In the genomic region with DNA sequence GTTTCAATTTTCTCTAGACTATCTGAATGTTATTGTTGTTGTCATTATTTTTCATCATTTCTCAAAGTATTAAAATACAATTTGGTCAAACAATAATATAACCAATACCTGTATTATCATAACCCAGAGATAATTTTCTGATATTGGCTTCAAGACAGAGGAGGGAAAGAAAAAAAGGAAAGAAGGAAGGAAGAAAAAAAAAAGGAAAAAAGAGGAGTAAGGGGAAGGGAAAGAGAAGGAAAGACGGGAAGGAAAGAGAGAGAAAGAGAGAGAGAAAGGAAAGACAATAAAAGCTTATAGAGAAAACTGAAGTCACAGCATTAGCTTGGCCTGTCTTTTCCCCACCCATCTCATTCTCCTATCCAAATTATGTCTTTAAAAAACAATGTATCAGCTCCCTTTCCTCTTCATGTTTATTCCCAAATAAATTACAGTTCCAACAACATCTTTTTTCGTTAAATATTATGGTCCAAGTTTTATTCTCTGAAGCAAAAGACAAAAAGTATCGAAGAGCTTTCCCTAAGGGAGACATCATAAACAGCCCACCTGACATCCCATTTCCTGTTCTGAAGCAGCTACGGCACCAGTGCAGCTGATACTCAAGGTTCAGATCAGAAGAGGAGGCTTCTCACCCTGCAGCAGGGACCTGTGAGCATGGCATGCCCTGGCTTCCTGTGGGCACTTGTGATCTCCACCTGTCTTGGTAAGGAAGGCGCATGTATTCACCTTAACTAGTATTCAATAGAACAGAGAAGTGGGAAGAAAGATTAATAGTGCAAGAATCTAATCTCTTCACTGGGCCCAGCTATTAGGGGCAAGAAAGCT, we compare ENCODE assay signal across 22 cellular contexts.
DNase-seq lines count a peak whose midpoint lies in the region; ATAC-seq and TF ChIP-seq lines count a peak whose summit lies in the region.
"Had no signal": no experiment of that assay in that cellular context is flagged by ENCODE, and none has a peak within 500 bp of the region (broad histone marks: within the 10 kb centered on the region; RNA-seq: fewer than 3 reads in every experiment).

No MANE protein-coding gene starts in this region.

- no peak overlapping the region for H2AFZ ChIP-seq in DND-41 (ENCODE audit: low read depth, low read length)
- H2AFZ ChIP-seq in neural progenitor cell (replicated peaks): no peak overlapping the region

- H3K27ac ChIP-seq in DND-41 (ENCODE audit: low read length) (no peak overlapping the region), neural progenitor cell (no peak overlapping the region)
- H3K27ac ChIP-seq: esophagus muscularis mucosa, HL-60, SJSA1 had no signal

- H4K20me1 ChIP-seq in DND-41 (ENCODE audit: insufficient read depth, low read length) (no peaks in the 10 kb centered on the region), neural progenitor cell (ENCODE audit: low read depth) (no peaks in the 10 kb centered on the region)

- no peak for TF ChIP-seq CTCF in DND-41 (IDR thresholded peaks at IDR 0.05; ENCODE audit: borderline replicate concordance, extremely low read depth, low read length, poor library complexity, severe bottlenecking)
- no peak for TF ChIP-seq CTCF in neural progenitor cell (IDR thresholded peaks at IDR 0.05)

- H3K4me2 ChIP-seq in DND-41 (ENCODE audit: insufficient read depth, low read length) (peak overlapping the region; percentile 52), neural progenitor cell (no peak overlapping the region)

- H3K27ac Mint-ChIP-seq in activated T-cell treated with anti-CD3 and anti-CD28 coated beads, Interleukin-2, amount 50 U/mL, for 24 hours: peak overlapping the region; percentile 71
- peak overlapping the region; percentile 67 for H3K27ac Mint-ChIP-seq in activated T-helper 2 cell treated with anti-CD3 and anti-CD28 coated beads, Interferon-gamma antibody, Interleukin-2, Interleukin-4, amounts not matched to agents 10 μg/mL and 5 μg/mL and 100 μg/mL, durations not matched to agents 14 hours and 24 hours and 36 hours
- peak overlapping the region; percentile 44 for H3K27ac Mint-ChIP-seq in neural progenitor cell

- H3F3A ChIP-seq in neural progenitor cell (ENCODE audit: low read depth): no peaks in the 10 kb centered on the region

- no peaks in the 10 kb centered on the region for H3K27me3 ChIP-seq in DND-41 (ENCODE audit: insufficient read depth, low read length, poor library complexity)
- no peaks in the 10 kb centered on the region for H3K27me3 ChIP-seq in neural progenitor cell
- H3K27me3 ChIP-seq: esophagus muscularis mucosa had no signal

- no peaks in the 10 kb centered on the region for H3K27me3 Mint-ChIP-seq in activated T-cell treated with anti-CD3 and anti-CD28 coated beads, Interleukin-2, amount 50 U/mL, for 24 hours
- no peaks in the 10 kb centered on the region for H3K27me3 Mint-ChIP-seq in activated T-helper 2 cell treated with anti-CD3 and anti-CD28 coated beads, Interferon-gamma antibody, Interleukin-2, Interleukin-4, amounts not matched to agents 10 μg/mL and 5 μg/mL and 100 μg/mL, durations not matched to agents 14 hours and 24 hours and 36 hours (ENCODE audit: low read depth)
- peaks cover 3% of the 10 kb centered on the region for H3K27me3 Mint-ChIP-seq in neural progenitor cell (ENCODE audit: insufficient read depth, low read depth)

- H3K79me2 ChIP-seq in DND-41 (ENCODE audit: insufficient read depth, low read length) (no peaks in the 10 kb centered on the region), neural progenitor cell (ENCODE audit: low read depth) (no peaks in the 10 kb centered on the region)

- no peaks in the 10 kb centered on the region for H3K9me3 Mint-ChIP-seq in activated T-cell treated with anti-CD3 and anti-CD28 coated beads, Interleukin-2, amount 50 U/mL, for 24 hours
- H3K9me3 Mint-ChIP-seq in activated T-helper 2 cell treated with anti-CD3 and anti-CD28 coated beads, Interferon-gamma antibody, Interleukin-2, Interleukin-4, amounts not matched to agents 10 μg/mL and 5 μg/mL and 100 μg/mL, durations not matched to agents 14 hours and 24 hours and 36 hours: no peaks in the 10 kb centered on the region
- H3K9me3 Mint-ChIP-seq in neural progenitor cell: no peaks in the 10 kb centered on the region
- H3K9me3 Mint-ChIP-seq: neural crest cell had no signal

- H3K9me3 ChIP-seq in DND-41 (ENCODE audit: insufficient read depth, low read length, severe bottlenecking): no peaks in the 10 kb centered on the region
- H3K9me3 ChIP-seq in neural progenitor cell (ENCODE audit: low read depth): no peaks in the 10 kb centered on the region
- H3K9me3 ChIP-seq: esophagus muscularis mucosa, SJSA1 had no signal

- ATAC-seq in DND-41 (ENCODE audit: insufficient read depth, low read depth): peak; percentile 74
- ATAC-seq: left cardiac atrium, PC-3 had no signal

- H3K36me3 Mint-ChIP-seq in activated T-cell treated with anti-CD3 and anti-CD28 coated beads, Interleukin-2, amount 50 U/mL, for 24 hours (ENCODE audit: low read depth): no peaks in the 10 kb centered on the region
- H3K36me3 Mint-ChIP-seq in activated T-helper 2 cell treated with anti-CD3 and anti-CD28 coated beads, Interferon-gamma antibody, Interleukin-2, Interleukin-4, amounts not matched to agents 10 μg/mL and 5 μg/mL and 100 μg/mL, durations not matched to agents 14 hours and 24 hours and 36 hours (ENCODE audit: low read depth): no peaks in the 10 kb centered on the region
- H3K36me3 Mint-ChIP-seq in neural progenitor cell: no peaks in the 10 kb centered on the region

- no peak overlapping the region for H3K4me3 ChIP-seq in DND-41 (ENCODE audit: low read depth in 1 of 2, low read length in 2 of 2)
- H3K4me3 ChIP-seq in neural progenitor cell: no peak overlapping the region
- H3K4me3 ChIP-seq: esophagus muscularis mucosa, SJSA1 had no signal

- peak overlapping the region; percentile 71 for H3K4me3 Mint-ChIP-seq in activated T-cell treated with anti-CD3 and anti-CD28 coated beads, Interleukin-2, amount 50 U/mL, for 24 hours
- H3K4me3 Mint-ChIP-seq in activated T-helper 2 cell treated with anti-CD3 and anti-CD28 coated beads, Interferon-gamma antibody, Interleukin-2, Interleukin-4, amounts not matched to agents 10 μg/mL and 5 μg/mL and 100 μg/mL, durations not matched to agents 14 hours and 24 hours and 36 hours (ENCODE audit: low read depth): peak overlapping the region; percentile 82
- H3K4me3 Mint-ChIP-seq in neural progenitor cell: no peak overlapping the region
- H3K4me3 Mint-ChIP-seq: neural crest cell had no signal

- peaks cover 2% of the 10 kb centered on the region for H3K4me1 Mint-ChIP-seq in activated T-cell treated with anti-CD3 and anti-CD28 coated beads, Interleukin-2, amount 50 U/mL, for 24 hours (ENCODE audit: low read depth)
- peaks cover 3% of the 10 kb centered on the region for H3K4me1 Mint-ChIP-seq in activated T-helper 2 cell treated with anti-CD3 and anti-CD28 coated beads, Interferon-gamma antibody, Interleukin-2, Interleukin-4, amounts not matched to agents 10 μg/mL and 5 μg/mL and 100 μg/mL, durations not matched to agents 14 hours and 24 hours and 36 hours (ENCODE audit: low read depth)
- peaks cover 14% of the 10 kb centered on the region for H3K4me1 Mint-ChIP-seq in neural progenitor cell
- H3K4me1 Mint-ChIP-seq: neural crest cell had no signal

- peaks cover 20% of the 10 kb centered on the region for H3K4me1 ChIP-seq in DND-41 (ENCODE audit: insufficient read depth, low read length)
- H3K4me1 ChIP-seq in neural progenitor cell: no peaks in the 10 kb centered on the region
- H3K4me1 ChIP-seq: SJSA1 had no signal

- in situ Hi-C loops in ACHN (cut with HindIII; ENCODE audit: low pct_ligation_motif_present, low pct_unique_long_range_greater_than_20kb, low sequenced_read_pairs): no loop called here

- H3K9ac ChIP-seq in DND-41 (ENCODE audit: low read depth, low read length) (no peak overlapping the region), neural progenitor cell (no peak overlapping the region)

- H3K36me3 ChIP-seq in DND-41 (ENCODE audit: insufficient read depth, low read length) (no peaks in the 10 kb centered on the region), neural progenitor cell (no peaks in the 10 kb centered on the region)
- H3K36me3 ChIP-seq: esophagus muscularis mucosa, SJSA1 had no signal

- DNase-seq in activated T-cell treated with anti-CD3 and anti-CD28 coated beads, Interleukin-2, amount 50 U/mL, for 24 hours: no peak
- no peak for DNase-seq in activated T-cell treated with anti-CD3 and anti-CD28 coated beads for 4 hours
- peak; percentile 36 for DNase-seq in DND-41
- DNase-seq in activated T-helper 2 cell treated with anti-CD3 and anti-CD28 coated beads, Interferon-gamma antibody, Interleukin-2, Interleukin-4, amounts not matched to agents 10 μg/mL and 5 μg/mL and 100 μg/mL, durations not matched to agents 14 hours and 24 hours and 36 hours (ENCODE audit: low spot score): no peak
- DNase-seq in neural progenitor cell (ENCODE audit: low spot score): no peak
- no peak for DNase-seq in NCI-H226
- DNase-seq in hepatic stellate cell (ENCODE audit: low spot score): no peak
- no peak for DNase-seq in ACHN
- DNase-seq: cerebellar nuclear complex; effector memory CD4-positive, alpha-beta T cell; IMR-90; left cardiac atrium; MM.1S; NCI-H2171 treated with DMSO at 0.1 percent for 48 hours; NCI-H82; PC-3; stimulated activated CD4-positive, alpha-beta T cell treated with anti-CD3 and anti-CD28 coated beads, Interleukin-4, amount 100 ng/mL, for 4 hours; substantia nigra had no signal

- intact Hi-C loops in activated T-helper 2 cell treated with anti-CD3 and anti-CD28 coated beads, Interferon-gamma antibody, Interleukin-2, Interleukin-4, amounts not matched to agents 10 μg/mL and 5 μg/mL and 100 μg/mL, durations not matched to agents 14 hours and 24 hours and 36 hours (cut with micrococcal nuclease): no loop called here
